In the genomic region with DNA sequence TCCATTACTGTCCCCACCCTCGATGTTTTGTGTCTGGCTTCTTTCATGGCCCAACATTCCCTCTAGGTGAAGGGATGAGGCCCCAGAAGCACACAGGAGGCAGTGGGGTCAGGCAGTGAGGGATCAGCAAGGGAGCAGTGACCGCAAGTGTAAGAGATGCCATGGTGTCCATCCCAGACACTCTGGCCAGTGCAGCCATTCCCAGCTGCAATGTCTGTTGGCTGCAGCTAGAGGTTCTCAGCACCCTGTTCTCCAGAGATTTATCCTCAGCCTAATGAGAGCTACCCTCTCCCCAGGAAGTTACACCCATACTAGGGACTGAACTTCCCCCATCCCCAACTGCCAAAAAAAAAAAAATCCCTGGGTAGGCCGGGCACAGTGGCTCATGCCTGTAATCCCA, we compare ENCODE assay signal across 8 cellular contexts. TPM values are rescaled to one million over a fixed set of nuclear protein-coding genes. Genes with fewer than 3 reads are reported as not detected.
A peak's percentile ranks its signal among the peaks of the same experiment; 100 is the strongest.
DNase-seq lines count a peak whose midpoint lies in the region; ATAC-seq and TF ChIP-seq lines count a peak whose summit lies in the region.

No MANE protein-coding gene starts in this region.

- no peak overlapping the region for H3K4me3 Mint-ChIP-seq in osteocyte (ENCODE audit: unreplicated experiment)

- ATAC-seq in HG02642 (IDR thresholded peaks at IDR 0.05; ENCODE audit: poor library complexity, unreplicated experiment) (no peak), GM19023 (IDR thresholded peaks at IDR 0.05; ENCODE audit: unreplicated experiment) (no peak)

- DNase-seq in ELR (ENCODE audit: low read depth), result peak; percentile 33
- DNase-seq in NCI-H774 (lab: John Stamatoyannopoulos, UW), result peak; percentile 40
- DNase-seq in epithelial cell of esophagus (ENCODE audit: low read depth), result peak; percentile 23
- peak; percentile 34 for DNase-seq in osteocyte (ENCODE audit: extremely low spot score, unreplicated experiment)
- DNase-seq in G401 (ENCODE audit: low spot score), result no peak
- DNase-seq in effector memory CD4-positive, alpha-beta T cell, result no peak

- H3K27ac ChIP-seq in effector memory CD4-positive, alpha-beta T cell (ENCODE audit: insufficient read depth, low read length, poor library complexity, severe bottlenecking), result no peak overlapping the region

- TF ChIP-seq CTCF in epithelial cell of esophagus (IDR thresholded peaks at IDR 0.05; ENCODE audit: insufficient read depth, low read depth, low read length, missing control alignments) (peak; percentile 48), osteocyte (IDR thresholded peaks at IDR 0.05) (peak; percentile 28)

- peaks cover 52% of the 10 kb centered on the region for H3K4me1 ChIP-seq in effector memory CD4-positive, alpha-beta T cell (ENCODE audit: control insufficient read depth, insufficient read depth, low read length, poor library complexity, severe bottlenecking)

- peaks cover 16% of the 10 kb centered on the region for H3K4me1 Mint-ChIP-seq in osteocyte (ENCODE audit: unreplicated experiment)

- H3K36me3 ChIP-seq in effector memory CD4-positive, alpha-beta T cell (ENCODE audit: control insufficient read depth, insufficient read depth, low read length), result peaks cover 13% of the 10 kb centered on the region

- H3K27me3 Mint-ChIP-seq in osteocyte (ENCODE audit: unreplicated experiment), result no peaks in the 10 kb centered on the region

- in situ Hi-C loops in G401 (cut with HindIII; ENCODE audit: low sequenced_read_pairs), result no loop called here

- H3K27ac Mint-ChIP-seq in osteocyte (ENCODE audit: unreplicated experiment), result no peak overlapping the region

- H3K36me3 Mint-ChIP-seq in osteocyte (ENCODE audit: unreplicated experiment), result peaks cover 11% of the 10 kb centered on the region

- H3K9me3 ChIP-seq in effector memory CD4-positive, alpha-beta T cell (ENCODE audit: control insufficient read depth, low read length), result no peaks in the 10 kb centered on the region

- no peaks in the 10 kb centered on the region for H3K9me3 Mint-ChIP-seq in osteocyte (ENCODE audit: unreplicated experiment)

- H3K4me3 ChIP-seq in epithelial cell of esophagus (ENCODE audit: low read length), result no peak overlapping the region
- H3K4me3 ChIP-seq in effector memory CD4-positive, alpha-beta T cell (ENCODE audit: insufficient read depth, low read depth, low read length, poor library complexity, severe bottlenecking), result no peak overlapping the region

- no peaks in the 10 kb centered on the region for H3K27me3 ChIP-seq in effector memory CD4-positive, alpha-beta T cell (replicated peaks; ENCODE audit: control insufficient read depth, insufficient read depth, low read length, poor library complexity, severe bottlenecking)

RNA-seq across cellular contexts. Expression of a gene that starts 40.2 kb away (rescaled TPM):
- 24.9 and 26.1 TPM in 2 replicates for total RNA-seq in osteocyte
- 0.18 and 0.44 TPM in 2 replicates for total RNA-seq in G401 (2014; rRNA removed; shearing (Covaris generic))

Comparison
In these comparisons a context has a peak if more than half of its experiments do, and no peak if none do; other contexts are left out.
1. DNase-seq: peak in ELR (single experiment), NCI-H774 (single experiment), epithelial cell of esophagus (single experiment) and osteocyte (single experiment); none in G401 (single experiment) and effector memory CD4-positive, alpha-beta T cell (0 of 3).
2. RNA of a gene that starts 40.2 kb away (total RNA-seq): 24.9 to 26.1 TPM in osteocyte; 0.18 to 0.44 TPM in G401; every median in the first group is over 10 times any median in the second.